Comparison of ENCODE assay signal across 34 cellular contexts in the genomic region with DNA sequence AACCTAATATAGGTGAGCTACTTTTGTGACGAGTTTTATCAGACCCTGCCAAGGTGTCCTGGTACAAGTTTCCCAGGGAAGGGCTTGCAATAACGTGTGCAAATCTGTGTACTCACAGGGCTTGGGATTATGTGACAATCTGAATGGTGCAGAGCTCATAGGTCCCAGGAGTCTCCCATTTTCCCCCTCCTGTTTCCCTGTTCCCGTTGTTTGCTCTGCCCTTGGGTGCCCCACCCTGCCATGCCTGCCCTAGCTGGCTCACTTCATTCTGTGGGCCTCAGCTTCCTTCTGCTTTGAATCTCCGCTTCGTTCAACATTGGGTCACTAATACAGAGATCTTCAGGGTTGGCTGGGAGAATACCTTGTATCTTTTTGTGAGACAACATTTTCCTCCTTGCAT.
"Had no signal": no experiment of that assay in that cellular context is flagged by ENCODE, and none has a peak within 500 bp of the region (broad histone marks: within the 10 kb centered on the region; RNA-seq: fewer than 3 reads in every experiment).

No MANE protein-coding gene starts in this region.

- H3K27ac Mint-ChIP-seq: activated B cell treated with CpG ODN at 0.5 μM for 24 hours; activated CD4-positive, alpha-beta memory T cell treated with anti-CD3 and anti-CD28 coated beads for 36 hours; activated CD4-positive, alpha-beta T cell treated with anti-CD3 and anti-CD28 coated beads, Interleukin-2, amount 10 ng/mL, durations not matched to agents 24 days and 14 days; activated CD8-positive, alpha-beta T cell treated with anti-CD3 and anti-CD28 coated beads for 36 hours; activated naive CD4-positive, alpha-beta T cell treated with anti-CD3 and anti-CD28 coated beads for 36 hours; activated naive CD4-positive, alpha-beta T cell treated with anti-CD3 and anti-CD28 coated beads, Interleukin-2, amount 50 U/mL, for 72 hours; activated naive CD8-positive, alpha-beta T cell treated with anti-CD3 and anti-CD28 coated beads for 36 hours; activated T-cell treated with anti-CD3 and anti-CD28 coated beads, Interleukin-2, amount 50 U/mL, for 72 hours; activated T-helper 1 cell treated with anti-CD3 and anti-CD28 coated beads, Interleukin-12 subunit alpha, Interleukin-12 subunit beta, Interleukin-2, Interleukin-4 antibody, amounts not matched to agents 30 ng/mL and 10 ng/mL and 1 ng/mL, durations not matched to agents 14 hours and 24 hours and 36 hours; activated T-helper 17 cell treated with anti-CD3 and anti-CD28 coated beads, Interleukin-2, amount 50 U/mL, for 72 hours; T-helper 1 cell treated with Interleukin-12 subunit alpha and Interleukin-12 subunit beta and Interleukin-4 antibody, amounts not matched to agents 30 μg/mL and 1 μg/mL, for 36 hours; T-helper 2 cell treated with Interferon-gamma antibody and Interleukin-4, amounts not matched to agents 5 μg/mL and 100 μg/mL, for 36 hours had no signal

- ATAC-seq: activated CD8-positive, alpha-beta T cell treated with anti-CD3 and anti-CD28 coated beads for 36 hours; activated naive CD4-positive, alpha-beta T cell treated with anti-CD3 and anti-CD28 coated beads, Interleukin-2, amount 50 U/mL, for 72 hours; activated T-cell treated with anti-CD3 and anti-CD28 coated beads, Interleukin-2, amount 50 U/mL, for 4 hours; activated T-cell treated with anti-CD3 and anti-CD28 coated beads, Interleukin-2, amount 50 U/mL, for 72 hours; activated T-helper 17 cell treated with anti-CD3 and anti-CD28 coated beads, Interleukin-2, amount 50 U/mL, for 72 hours; body of pancreas had no signal

- H3K4me3 Mint-ChIP-seq: activated B cell treated with CpG ODN at 0.5 μM for 24 hours; activated CD4-positive, alpha-beta memory T cell treated with anti-CD3 and anti-CD28 coated beads for 36 hours; activated CD4-positive, alpha-beta T cell treated with anti-CD3 and anti-CD28 coated beads, Interleukin-2, amount 10 ng/mL, durations not matched to agents 24 days and 14 days; activated CD8-positive, alpha-beta T cell treated with anti-CD3 and anti-CD28 coated beads for 36 hours; activated naive CD4-positive, alpha-beta T cell treated with anti-CD3 and anti-CD28 coated beads for 36 hours; activated naive CD8-positive, alpha-beta T cell treated with anti-CD3 and anti-CD28 coated beads for 36 hours; activated T-cell treated with anti-CD3 and anti-CD28 coated beads, Interleukin-2, amount 50 U/mL, for 4 hours; activated T-cell treated with anti-CD3 and anti-CD28 coated beads, Interleukin-2, amount 50 U/mL, for 72 hours; activated T-helper 1 cell treated with anti-CD3 and anti-CD28 coated beads, Interleukin-12 subunit alpha, Interleukin-12 subunit beta, Interleukin-2, Interleukin-4 antibody, amounts not matched to agents 30 ng/mL and 10 ng/mL and 1 ng/mL, durations not matched to agents 14 hours and 24 hours and 36 hours; activated T-helper 17 cell treated with anti-CD3 and anti-CD28 coated beads, Interleukin-2, amount 50 U/mL, for 72 hours; T-helper 1 cell treated with Interleukin-12 subunit alpha and Interleukin-12 subunit beta and Interleukin-4 antibody, amounts not matched to agents 30 μg/mL and 1 μg/mL, for 36 hours; T-helper 2 cell treated with Interferon-gamma antibody and Interleukin-4, amounts not matched to agents 5 μg/mL and 100 μg/mL, for 36 hours had no signal

- H3K4me1 Mint-ChIP-seq: activated B cell treated with CpG ODN at 0.5 μM for 24 hours; activated CD4-positive, alpha-beta T cell treated with anti-CD3 and anti-CD28 coated beads, Interleukin-2, amount 10 ng/mL, durations not matched to agents 24 days and 14 days; activated naive CD8-positive, alpha-beta T cell treated with anti-CD3 and anti-CD28 coated beads for 36 hours; activated T-helper 17 cell treated with anti-CD3 and anti-CD28 coated beads, Interleukin-2, amount 50 U/mL, for 72 hours had no signal

- H3K36me3 ChIP-seq: adrenal gland, brain microvascular endothelial cell, breast epithelium had no signal

- H3K36me3 Mint-ChIP-seq: activated CD4-positive, alpha-beta memory T cell treated with anti-CD3 and anti-CD28 coated beads for 36 hours; activated naive CD4-positive, alpha-beta T cell treated with anti-CD3 and anti-CD28 coated beads, Interleukin-2, amount 50 U/mL, for 72 hours; activated naive CD8-positive, alpha-beta T cell treated with anti-CD3 and anti-CD28 coated beads for 36 hours had no signal

- DNase-seq: activated B cell treated with CpG ODN at 0.5 μM for 24 hours; activated CD4-positive, alpha-beta memory T cell treated with anti-CD3 and anti-CD28 coated beads for 36 hours; activated CD4-positive, alpha-beta T cell treated with anti-CD3 and anti-CD28 coated beads for 4 hours; activated CD4-positive, alpha-beta T cell treated with anti-CD3 and anti-CD28 coated beads, Interleukin-2, amount 10 ng/mL, durations not matched to agents 24 days and 14 days; activated CD4-positive, alpha-beta T cell treated with anti-CD3 and anti-CD28 coated beads, Interleukin-2, amount 50 U/mL, for 1 hour; activated CD4-positive, alpha-beta T cell treated with anti-CD3 and anti-CD28 coated beads, Interleukin-2, amount 50 U/mL, for 4 hours; activated CD4-positive, CD25-positive, alpha-beta regulatory T cell treated with anti-CD3 and anti-CD28 coated beads, Interleukin-2, amount 50 U/mL, for 72 hours; activated CD8-positive, alpha-beta memory T cell treated with anti-CD3 and anti-CD28 coated beads, Interleukin-2, amount 50 U/mL, for 4 hours; activated CD8-positive, alpha-beta T cell treated with anti-CD3 and anti-CD28 coated beads for 36 hours; activated effector memory CD4-positive, alpha-beta T cell treated with anti-CD3 and anti-CD28 coated beads, Interleukin-2, amount 50 U/mL, for 16 hours; activated gamma-delta T cell treated with Interleukin-2 at 50 U/mL for 16 hours; activated naive CD4-positive, alpha-beta T cell; activated naive CD4-positive, alpha-beta T cell treated with anti-CD3 and anti-CD28 coated beads for 36 hours; activated naive CD8-positive, alpha-beta T cell treated with anti-CD3 and anti-CD28 coated beads for 36 hours; activated T-cell treated with anti-CD3 and anti-CD28 coated beads for 4 hours; activated T-cell treated with anti-CD3 and anti-CD28 coated beads, Interleukin-2, amount 50 U/mL, for 1 hour; activated T-cell treated with anti-CD3 and anti-CD28 coated beads, Interleukin-2, amount 50 U/mL, for 4 hours; activated T-cell treated with anti-CD3 and anti-CD28 coated beads, Interleukin-2, amount 50 U/mL, for 72 hours; adrenal gland; amniotic stem cell; aorta; body of pancreas; brain microvascular endothelial cell; central memory CD4-positive, alpha-beta T cell; T-helper 1 cell; T-helper 2 cell; T-helper 9 cell had no signal

- H3K27ac ChIP-seq: adrenal gland, body of pancreas, brain microvascular endothelial cell, breast epithelium, VCaP had no signal

- H3K27me3 Mint-ChIP-seq: activated CD8-positive, alpha-beta T cell treated with anti-CD3 and anti-CD28 coated beads for 36 hours had no signal

- H3K9me3 Mint-ChIP-seq: activated B cell treated with CpG ODN at 0.5 μM for 24 hours; activated CD4-positive, alpha-beta memory T cell treated with anti-CD3 and anti-CD28 coated beads for 36 hours; activated CD4-positive, alpha-beta T cell treated with anti-CD3 and anti-CD28 coated beads, Interleukin-2, amount 10 ng/mL, durations not matched to agents 24 days and 14 days; activated CD8-positive, alpha-beta T cell treated with anti-CD3 and anti-CD28 coated beads for 36 hours; activated naive CD4-positive, alpha-beta T cell treated with anti-CD3 and anti-CD28 coated beads for 36 hours; activated naive CD4-positive, alpha-beta T cell treated with anti-CD3 and anti-CD28 coated beads, Interleukin-2, amount 50 U/mL, for 72 hours; activated naive CD8-positive, alpha-beta T cell treated with anti-CD3 and anti-CD28 coated beads for 36 hours; activated T-cell treated with anti-CD3 and anti-CD28 coated beads, Interleukin-2, amount 50 U/mL, for 4 hours; activated T-cell treated with anti-CD3 and anti-CD28 coated beads, Interleukin-2, amount 50 U/mL, for 72 hours; activated T-helper 1 cell treated with anti-CD3 and anti-CD28 coated beads, Interleukin-12 subunit alpha, Interleukin-12 subunit beta, Interleukin-2, Interleukin-4 antibody, amounts not matched to agents 30 ng/mL and 10 ng/mL and 1 ng/mL, durations not matched to agents 14 hours and 24 hours and 36 hours; activated T-helper 17 cell treated with anti-CD3 and anti-CD28 coated beads, Interleukin-2, amount 50 U/mL, for 72 hours; T-helper 1 cell treated with Interleukin-12 subunit alpha and Interleukin-12 subunit beta and Interleukin-4 antibody, amounts not matched to agents 30 μg/mL and 1 μg/mL, for 36 hours; T-helper 2 cell treated with Interferon-gamma antibody and Interleukin-4, amounts not matched to agents 5 μg/mL and 100 μg/mL, for 36 hours had no signal

- H3K27me3 ChIP-seq: adrenal gland, body of pancreas, brain microvascular endothelial cell, breast epithelium had no signal

- H3K4me3 ChIP-seq: adrenal gland, body of pancreas, breast epithelium had no signal

- H3K4me1 ChIP-seq: adrenal gland, body of pancreas, breast epithelium had no signal

- H3K9me3 ChIP-seq: adrenal gland, body of pancreas, breast epithelium had no signal
